In the genomic region with DNA sequence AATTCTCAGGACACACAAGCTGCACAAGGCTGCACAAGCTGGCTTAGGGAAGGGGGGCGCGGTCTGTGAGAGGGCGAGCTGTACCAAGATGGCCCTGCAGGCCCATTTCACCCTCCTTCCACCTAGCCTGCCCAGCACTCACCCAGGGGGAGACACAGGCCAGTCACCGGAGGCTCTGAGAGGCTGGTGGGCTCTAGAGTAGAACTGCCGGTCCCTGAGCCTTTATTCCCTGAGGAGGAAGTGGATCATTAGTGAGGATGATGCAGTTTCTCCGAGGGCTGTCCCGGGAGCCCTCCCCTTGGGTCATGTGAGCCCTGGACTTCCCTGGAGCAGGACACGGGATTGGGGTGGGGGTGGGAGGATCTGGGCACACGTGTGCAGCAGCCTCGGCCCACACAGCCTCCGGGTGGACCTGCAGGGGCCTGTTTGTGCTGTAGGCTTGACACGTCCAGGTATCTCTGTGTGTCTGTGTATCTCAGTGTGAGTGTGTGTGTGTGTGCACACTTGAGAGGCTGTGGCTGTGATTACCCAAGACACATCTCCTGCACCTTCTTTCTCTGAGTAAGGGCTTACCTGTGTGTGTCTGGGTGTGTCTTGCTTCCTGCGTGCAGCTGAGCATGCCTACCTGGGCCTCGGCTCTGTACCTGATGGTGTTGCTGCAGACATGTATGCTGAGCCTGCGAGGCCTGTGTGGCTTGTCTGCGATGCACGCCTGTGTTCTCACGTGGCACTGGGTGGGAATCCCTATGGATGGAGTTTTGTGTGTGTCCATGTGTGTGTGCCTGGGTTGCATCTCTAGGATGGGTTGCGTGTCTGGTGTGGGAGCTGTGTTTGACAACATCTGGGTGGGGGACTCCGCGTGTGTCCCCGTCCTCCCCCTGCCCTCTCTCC, we compare ENCODE assay signal across 10 cellular contexts. TPM values are rescaled to one million over a fixed set of nuclear protein-coding genes. Genes with fewer than 3 reads are reported as not detected.
DNase-seq lines count a peak whose midpoint lies in the region; ATAC-seq and TF ChIP-seq lines count a peak whose summit lies in the region.
"Had no signal": no experiment of that assay in that cellular context is flagged by ENCODE, and none has a peak within 500 bp of the region (broad histone marks: within the 10 kb centered on the region; RNA-seq: fewer than 3 reads in every experiment).

ACP5 (minus strand) TSS at position 195 of the 891 bp plus-strand sequence. CDS start 328 bp downstream, outside the sequence.

- WGBS in GM23248 (ENCODE audit: low coverage in 1 of 2, low lambda C conversion rate in 2 of 2, missing lambda C conversion rate in 2 of 2), 2 experiments = 57 to 58% methylated on average over 19 to 21 of the region's 22 CpGs
- WGBS in iPS DF 6.9 (ENCODE audit: insufficient coverage, insufficient read length) = no CpG with 5 or more reads among the region's 22 CpGs

- peak within 1 kb of the TSS; percentile 18; the same call in 1 of the 2 replicates for H3K4me3 ChIP-seq in GM23248
- peak within 1 kb of the TSS; percentile 48; the same call in 1 of the 2 replicates for H3K4me3 ChIP-seq in iPS DF 6.9 (ENCODE audit: low read length)

- H3K4me1 Mint-ChIP-seq in activated CD8-positive, alpha-beta T cell treated with anti-CD3 and anti-CD28 coated beads, Interleukin-2, amount 10 ng/mL, durations not matched to agents 7 days and 5 days (ENCODE audit: low read depth) = peaks cover 44% of the 10 kb centered on the region

- TF ChIP-seq CTCF in GM13976 (IDR thresholded peaks at IDR 0.05; ENCODE audit: borderline replicate concordance, control extremely low read depth, extremely low read depth, insufficient read depth, missing control alignments) = no peak

- H3K9me3 ChIP-seq in GM23248 (ENCODE audit: low read depth) = no peaks in the 10 kb centered on the region
- H3K9me3 ChIP-seq in iPS DF 6.9 (ENCODE audit: control insufficient read depth, insufficient read depth, low read length) = no peaks in the 10 kb centered on the region
- H3K9me3 ChIP-seq: uterus had no signal

- H3K27me3 Mint-ChIP-seq in activated CD8-positive, alpha-beta T cell treated with anti-CD3 and anti-CD28 coated beads, Interleukin-2, amount 10 ng/mL, durations not matched to agents 7 days and 5 days (ENCODE audit: low read depth) = no peaks in the 10 kb centered on the region

- no peak within 1 kb of the TSS for H3K27ac ChIP-seq in GM23248
- H3K27ac ChIP-seq in iPS DF 6.9 (ENCODE audit: low read length) = no peak within 1 kb of the TSS

- DNase-seq in GM23248 (no peak), iPS DF 6.9 (ENCODE audit: low read depth, low spot score) (no peak), sciatic nerve (ENCODE audit: low spot score) (no peak), NAMALWA (ENCODE audit: low spot score) (no peak), D341Med (ENCODE audit: low spot score) (no peak), NCI-H1417 (lab: John Stamatoyannopoulos, UW) (no peak), GM13976 (ENCODE audit: low spot score) (no peak)
- no peak for DNase-seq in activated CD8-positive, alpha-beta T cell treated with anti-CD3 and anti-CD28 coated beads, Interleukin-2, amount 10 ng/mL, durations not matched to agents 7 days and 5 days
- DNase-seq: NCI-H1048 had no signal

- H2AFZ ChIP-seq in GM23248 = peak within 1 kb of the TSS; percentile 58

- in situ Hi-C loops in GM23248 (cut with MboI) (no loop called here), GM13976 (cut with MboI; ENCODE audit: low sequenced_read_pairs, unreplicated experiment) (no loop called here)

- H3K4me1 ChIP-seq in GM23248 (ENCODE audit: insufficient read depth) = peaks cover 8% of the 10 kb centered on the region; the same call in 1 of the 2 replicates
- H3K4me1 ChIP-seq in iPS DF 6.9 (ENCODE audit: control insufficient read depth, insufficient read depth, low read length) = peaks cover 2% of the 10 kb centered on the region; the same call in 1 of the 2 replicates
- H3K4me1 ChIP-seq: uterus had no signal

- no peaks in the 10 kb centered on the region for H3K79me2 ChIP-seq in GM23248 (ENCODE audit: insufficient read depth)

- POLR2A ChIA-PET in activated CD8-positive, alpha-beta T cell treated with anti-CD3 and anti-CD28 coated beads, Interleukin-2, amount 10 ng/mL, durations not matched to agents 7 days and 5 days (lab: Charles Lee) = interaction anchor here (0.7 kb wide), 1 partner anchor 10 kb away, joined by 3 read pairs; no protein-coding TSS in a partner anchor

- no peaks in the 10 kb centered on the region for H3K36me3 ChIP-seq in GM23248 (ENCODE audit: low read depth)
- no peaks in the 10 kb centered on the region; the same call in 1 of the 2 replicates for H3K36me3 ChIP-seq in iPS DF 6.9 (ENCODE audit: control insufficient read depth, insufficient read depth, low read length)
- H3K36me3 ChIP-seq: uterus had no signal

- H3K9me3 Mint-ChIP-seq in activated CD8-positive, alpha-beta T cell treated with anti-CD3 and anti-CD28 coated beads, Interleukin-2, amount 10 ng/mL, durations not matched to agents 7 days and 5 days (ENCODE audit: insufficient read depth) = no peaks in the 10 kb centered on the region

- peak within 1 kb of the TSS; percentile 35 for H3K4me2 ChIP-seq in GM23248 (ENCODE audit: unreplicated experiment)

- no peaks in the 10 kb centered on the region for H3K9me2 ChIP-seq in GM23248 (ENCODE audit: insufficient read depth)

- CTCF ChIA-PET in activated CD8-positive, alpha-beta T cell treated with anti-CD3 and anti-CD28 coated beads, Interleukin-2, amount 10 ng/mL, durations not matched to agents 7 days and 5 days (lab: Charles Lee) = interaction anchor here (15.1 kb wide), 1 partner anchor 17 kb away, joined by 187 read pairs; the partner anchor contains the start of gene ELOF1

- no peaks in the 10 kb centered on the region for H3F3A ChIP-seq in GM23248 (ENCODE audit: insufficient read depth)

- no peaks in the 10 kb centered on the region for H3K36me3 Mint-ChIP-seq in activated CD8-positive, alpha-beta T cell treated with anti-CD3 and anti-CD28 coated beads, Interleukin-2, amount 10 ng/mL, durations not matched to agents 7 days and 5 days (ENCODE audit: low read depth)

- no peak for ATAC-seq in activated CD8-positive, alpha-beta T cell treated with anti-CD3 and anti-CD28 coated beads, Interleukin-2, amount 10 ng/mL, durations not matched to agents 7 days and 5 days
- ATAC-seq in sciatic nerve = peak; percentile 62

- no peaks in the 10 kb centered on the region for H4K20me1 ChIP-seq in GM23248 (ENCODE audit: insufficient read depth)

- no peak within 1 kb of the TSS for H3K27ac Mint-ChIP-seq in activated CD8-positive, alpha-beta T cell treated with anti-CD3 and anti-CD28 coated beads, Interleukin-2, amount 10 ng/mL, durations not matched to agents 7 days and 5 days

- peak within 1 kb of the TSS; percentile 57 for H3K4me3 Mint-ChIP-seq in activated CD8-positive, alpha-beta T cell treated with anti-CD3 and anti-CD28 coated beads, Interleukin-2, amount 10 ng/mL, durations not matched to agents 7 days and 5 days

- no peaks in the 10 kb centered on the region for H3K27me3 ChIP-seq in GM23248 (replicated peaks; ENCODE audit: insufficient read depth)
- H3K27me3 ChIP-seq in iPS DF 6.9 (ENCODE audit: control insufficient read depth, insufficient read depth, low read length) = no peaks in the 10 kb centered on the region
- H3K27me3 ChIP-seq: uterus had no signal

- no peak within 1 kb of the TSS for H3K9ac ChIP-seq in GM23248

- intact Hi-C loops in sciatic nerve (cut with DNase I) = no loop called here

RNA-seq across cellular contexts. Expression of gene ACP5, which starts in this region (rescaled TPM):
- 0.11 TPM in 1 of 2 replicates, not detected in the other for total RNA-seq in GM23248 (2014; rRNA removed; shearing (Covaris generic))
- polyA plus RNA-seq in GM23248 (2016; fragmentation: Nextera tagmentation; extraction: Ambion mirVana) = 0.26 TPM in 1 of 2 replicates, not detected in the other
- total RNA-seq in activated CD8-positive, alpha-beta T cell treated with anti-CD3 and anti-CD28 coated beads, Interleukin-2, amount 10 ng/mL, durations not matched to agents 7 days and 5 days = 1 to 10 TPM; 9.8 to 9.9 TPM
- total RNA-seq in sciatic nerve = 19.7 TPM
